In the genomic region with DNA sequence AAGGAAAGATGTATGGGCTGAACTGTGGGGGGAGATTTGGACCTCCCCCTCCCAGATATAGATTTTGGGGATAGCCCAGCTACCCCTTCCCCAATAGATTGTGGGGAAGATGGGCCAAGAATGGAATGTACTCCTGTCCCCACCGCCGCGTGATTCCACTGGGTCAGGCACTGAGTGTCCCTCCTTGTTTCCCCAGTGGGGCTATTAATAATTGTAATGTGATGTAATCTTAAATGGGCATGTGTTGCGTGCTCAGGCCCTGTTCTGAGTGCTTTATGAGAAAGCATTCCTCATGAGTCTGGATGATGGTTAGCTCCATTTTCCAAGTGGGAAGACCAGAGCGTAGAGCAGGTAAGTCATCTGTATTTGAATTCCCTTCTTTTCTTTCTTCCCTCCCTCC, we compare ENCODE assay signal across 6 cellular contexts. TPM values are rescaled to one million over a fixed set of nuclear protein-coding genes. Genes with fewer than 3 reads are reported as not detected.
DNase-seq lines count a peak whose midpoint lies in the region; ATAC-seq and TF ChIP-seq lines count a peak whose summit lies in the region.

No MANE protein-coding gene starts in this region.

- no peak for ATAC-seq in left lung

- H3K27me3 ChIP-seq in WERI-Rb-1 (ENCODE audit: insufficient read depth, low read depth, severe bottlenecking) (no peaks in the 10 kb centered on the region), left lung (no peaks in the 10 kb centered on the region)

- H3K4me3 ChIP-seq in WERI-Rb-1 (ENCODE audit: low read depth, low read length), result peak overlapping the region; percentile 73
- H3K4me3 ChIP-seq in left lung, result peak overlapping the region; percentile 70 to 92

- H3K9me3 ChIP-seq in WERI-Rb-1 (ENCODE audit: severe bottlenecking) (no peaks in the 10 kb centered on the region), left lung (no peaks in the 10 kb centered on the region)

- H3K4me1 ChIP-seq in left lung, result peaks cover 13 to 26% of the 10 kb centered on the region in 2 donors

- H3K27ac ChIP-seq in C4-2B (peak overlapping the region; percentile 91), WERI-Rb-1 (peak overlapping the region; percentile 92), left lung (no peak overlapping the region)

- DNase-seq in WERI-Rb-1 (no peak), left lung (no peak), NCI-H1417 treated with DMSO at 0.1 percent for 48 hours (lab: John Stamatoyannopoulos, UW) (no peak), NCI-H446 treated with DMSO at 0.1 percent for 48 hours (lab: John Stamatoyannopoulos, UW) (no peak), KG1 (lab: John Stamatoyannopoulos, UW) (no peak)

- TF ChIP-seq CTCF in C4-2B (conservative IDR thresholded peaks at IDR 0.05), result no peak
- TF ChIP-seq CTCF in WERI-Rb-1 (IDR thresholded peaks at IDR 0.05; ENCODE audit: low read depth, low read length), result no peak
- no peak for TF ChIP-seq CTCF in left lung (IDR thresholded peaks at IDR 0.05)

- intact Hi-C loops in left lung (cut with DNase I), result no loop called here

- H3K36me3 ChIP-seq in WERI-Rb-1, result peaks cover 43% of the 10 kb centered on the region
- H3K36me3 ChIP-seq in left lung, result peaks cover 0 to 46% of the 10 kb centered on the region in 2 donors

RNA-seq across cellular contexts. Expression of gene PSMD8, which starts 1.4 kb away (rescaled TPM):
- total RNA-seq in left lung, result 100 to 1,000 TPM; 140 to 173 TPM

RNA-seq across cellular contexts. Expression of gene GGN, which starts 12.1 kb away (rescaled TPM):
- under 1 TPM; 0.34 to 0.52 TPM for total RNA-seq in left lung

RNA-seq across cellular contexts. Expression of gene SPRED3, which starts 12.7 kb away (rescaled TPM):
- 1 to 10 TPM in 1 of 2 donors, under 1 TPM in 1; 0.93 to 1.9 TPM for total RNA-seq in left lung

RNA-seq across cellular contexts. Expression of gene FAM98C, which starts 27.1 kb away (rescaled TPM):
- total RNA-seq in left lung, result 10 to 100 TPM; 13.8 to 17.3 TPM

RNA-seq across cellular contexts. Expression of gene CATSPERG, which starts 40.1 kb away (rescaled TPM):
- total RNA-seq in left lung, result 1 to 10 TPM; 7.6 to 9.6 TPM

Comparison
In these comparisons a context has a peak if more than half of its experiments do, and no peak if none do; other contexts are left out.
1. H3K27ac ChIP-seq: peak in C4-2B (single experiment) and WERI-Rb-1 (single experiment); none in left lung (0 of 2).